In the genomic region with DNA sequence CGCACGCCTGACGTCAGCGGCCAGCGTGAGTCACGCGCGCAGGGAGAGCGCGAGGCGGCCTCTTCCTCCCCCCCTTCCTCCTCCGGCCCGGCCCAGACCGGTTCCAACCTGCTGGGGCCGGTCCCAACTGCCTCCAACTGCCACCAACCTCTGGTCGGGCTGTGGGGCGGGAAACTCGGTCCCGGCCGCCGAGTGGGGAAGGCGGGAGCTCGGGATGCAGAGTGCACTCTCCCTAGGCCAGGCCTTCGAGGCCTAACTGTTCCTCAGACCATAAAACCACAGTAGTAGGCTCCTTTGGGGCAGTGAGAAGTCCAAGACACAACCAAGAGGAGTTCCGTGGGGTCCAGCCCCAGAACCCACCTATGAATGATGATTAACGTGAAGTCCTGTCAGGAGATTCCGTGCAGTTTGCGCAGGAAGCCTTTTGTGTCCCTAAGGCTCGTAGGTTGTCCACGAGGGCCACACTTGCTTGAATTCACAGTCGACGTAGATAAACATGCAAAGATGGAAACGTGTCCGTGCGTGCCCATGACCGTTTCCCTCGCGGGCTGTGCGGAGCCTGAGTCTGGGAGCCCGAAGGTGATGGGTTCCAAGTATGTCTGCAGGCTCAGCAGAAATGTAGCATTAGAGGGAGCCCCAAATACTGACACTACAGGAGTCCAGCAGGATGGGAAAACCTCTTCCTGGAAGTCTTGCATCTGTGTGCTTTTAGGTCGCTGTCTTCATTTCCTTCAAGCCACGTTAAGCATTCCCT, we compare ENCODE assay signal across 1 cellular context.
TF ChIP-seq lines count a peak whose summit lies in the region.

No MANE protein-coding gene starts in this region.

TF ChIP-seq in K562, 482 proteins besides CTCF, POLR2A, EP300 and RAD21 (continued from another document and continues in another):
- 0 out of 2 replicates have a peak, but pooled peaks have one; percentile 66 for TF ChIP-seq RERE (CRISPR knock-in tag; IDR thresholded peaks at IDR 0.05; ENCODE audit: borderline replicate concordance)
- TF ChIP-seq ZNF23 (CRISPR knock-in tag; IDR thresholded peaks at IDR 0.05) = no peak; the same call in 1 of the 2 replicates
- TF ChIP-seq BMI1 (IDR thresholded peaks at IDR 0.05; ENCODE audit: low read length) = no peak
- TF ChIP-seq, protein P1, sequence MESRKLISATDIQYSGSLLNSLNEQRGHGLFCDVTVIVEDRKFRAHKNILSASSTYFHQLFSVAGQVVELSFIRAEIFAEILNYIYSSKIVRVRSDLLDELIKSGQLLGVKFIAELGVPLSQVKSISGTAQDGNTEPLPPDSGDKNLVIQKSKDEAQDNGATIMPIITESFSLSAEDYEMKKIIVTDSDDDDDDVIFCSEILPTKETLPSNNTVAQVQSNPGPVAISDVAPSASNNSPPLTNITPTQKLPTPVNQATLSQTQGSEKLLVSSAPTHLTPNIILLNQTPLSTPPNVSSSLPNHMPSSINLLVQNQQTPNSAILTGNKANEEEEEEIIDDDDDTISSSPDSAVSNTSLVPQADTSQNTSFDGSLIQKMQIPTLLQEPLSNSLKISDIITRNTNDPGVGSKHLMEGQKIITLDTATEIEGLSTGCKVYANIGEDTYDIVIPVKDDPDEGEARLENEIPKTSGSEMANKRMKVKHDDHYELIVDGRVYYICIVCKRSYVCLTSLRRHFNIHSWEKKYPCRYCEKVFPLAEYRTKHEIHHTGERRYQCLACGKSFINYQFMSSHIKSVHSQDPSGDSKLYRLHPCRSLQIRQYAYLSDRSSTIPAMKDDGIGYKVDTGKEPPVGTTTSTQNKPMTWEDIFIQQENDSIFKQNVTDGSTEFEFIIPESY (CRISPR knock-in tag; IDR thresholded peaks at IDR 0.05) = peak; percentile 57; the same call in 1 of the 2 replicates
- TF ChIP-seq MTA3 (IDR thresholded peaks at IDR 0.05; ENCODE audit: borderline replicate concordance) = 0 out of 2 replicates have a peak, but pooled peaks have one; percentile 82
- TF ChIP-seq FOXA1 (IDR thresholded peaks at IDR 0.05; ENCODE audit: borderline replicate concordance) = no peak
- peak; percentile 24; the same call in 1 of the 2 replicates for TF ChIP-seq DEAF1 (CRISPR knock-in tag; IDR thresholded peaks at IDR 0.05)
- TF ChIP-seq, protein P2, sequence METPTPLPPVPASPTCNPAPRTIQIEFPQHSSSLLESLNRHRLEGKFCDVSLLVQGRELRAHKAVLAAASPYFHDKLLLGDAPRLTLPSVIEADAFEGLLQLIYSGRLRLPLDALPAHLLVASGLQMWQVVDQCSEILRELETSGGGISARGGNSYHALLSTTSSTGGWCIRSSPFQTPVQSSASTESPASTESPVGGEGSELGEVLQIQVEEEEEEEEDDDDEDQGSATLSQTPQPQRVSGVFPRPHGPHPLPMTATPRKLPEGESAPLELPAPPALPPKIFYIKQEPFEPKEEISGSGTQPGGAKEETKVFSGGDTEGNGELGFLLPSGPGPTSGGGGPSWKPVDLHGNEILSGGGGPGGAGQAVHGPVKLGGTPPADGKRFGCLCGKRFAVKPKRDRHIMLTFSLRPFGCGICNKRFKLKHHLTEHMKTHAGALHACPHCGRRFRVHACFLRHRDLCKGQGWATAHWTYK (CRISPR knock-in tag; IDR thresholded peaks at IDR 0.05) = peak; percentile 93
- 0 out of 2 replicates have a peak, but pooled peaks have one; percentile 28 for TF ChIP-seq ZNF134 (CRISPR knock-in tag; conservative IDR thresholded peaks at IDR 0.05)
- peak; percentile 98 for TF ChIP-seq KAT2B (IDR thresholded peaks at IDR 0.05; ENCODE audit: low read depth, low read length)
- 0 out of 2 replicates have a peak, but pooled peaks have one; percentile 36 for TF ChIP-seq HIVEP1 (CRISPR knock-in tag; IDR thresholded peaks at IDR 0.05)
- no peak for TF ChIP-seq IRF2 (CRISPR knock-in tag; IDR thresholded peaks at IDR 0.05)
- TF ChIP-seq ZNF699 (CRISPR knock-in tag; IDR thresholded peaks at IDR 0.05; ENCODE audit: insufficient replicate concordance) = no peak
- TF ChIP-seq HMG20B (CRISPR knock-in tag; IDR thresholded peaks at IDR 0.05) = no peak
- TF ChIP-seq NKRF (IDR thresholded peaks at IDR 0.05; ENCODE audit: borderline replicate concordance) = no peak
- no peak for TF ChIP-seq ZNF146 (CRISPR knock-in tag; IDR thresholded peaks at IDR 0.05; ENCODE audit: unreplicated experiment)
- TF ChIP-seq JUNB (CRISPR knock-in tag; conservative IDR thresholded peaks at IDR 0.05) = peak; percentile 75
- TF ChIP-seq RBFOX2 (IDR thresholded peaks at IDR 0.05; ENCODE audit: low read depth, low read length) = peak; percentile 97
- TF ChIP-seq TCF7 (IDR thresholded peaks at IDR 0.05; ENCODE audit: borderline replicate concordance) = no peak
- no peak for TF ChIP-seq HNRNPUL1 (IDR thresholded peaks at IDR 0.05; ENCODE audit: low read length)
- TF ChIP-seq FOXA3 (CRISPR knock-in tag; conservative IDR thresholded peaks at IDR 0.05 in 1 of 2, IDR thresholded peaks at IDR 0.05 in 1 of 2) = 0 out of 4 replicates have a peak, but pooled peaks of 1 of the 2 experiments have one; percentile 21
- peak; percentile 100 for TF ChIP-seq LEF1 (IDR thresholded peaks at IDR 0.05)
- no peak for TF ChIP-seq ZHX1 (conservative IDR thresholded peaks at IDR 0.05; ENCODE audit: low read length)
- TF ChIP-seq ZNF408 (CRISPR knock-in tag; IDR thresholded peaks at IDR 0.05; ENCODE audit: low read depth) = no peak
- TF ChIP-seq, protein P3, sequence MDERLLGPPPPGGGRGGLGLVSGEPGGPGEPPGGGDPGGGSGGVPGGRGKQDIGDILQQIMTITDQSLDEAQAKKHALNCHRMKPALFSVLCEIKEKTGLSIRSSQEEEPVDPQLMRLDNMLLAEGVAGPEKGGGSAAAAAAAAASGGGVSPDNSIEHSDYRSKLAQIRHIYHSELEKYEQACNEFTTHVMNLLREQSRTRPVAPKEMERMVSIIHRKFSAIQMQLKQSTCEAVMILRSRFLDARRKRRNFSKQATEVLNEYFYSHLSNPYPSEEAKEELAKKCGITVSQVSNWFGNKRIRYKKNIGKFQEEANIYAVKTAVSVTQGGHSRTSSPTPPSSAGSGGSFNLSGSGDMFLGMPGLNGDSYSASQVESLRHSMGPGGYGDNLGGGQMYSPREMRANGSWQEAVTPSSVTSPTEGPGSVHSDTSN (CRISPR knock-in tag; IDR thresholded peaks at IDR 0.05; ENCODE audit: low read depth) = no peak
- TF ChIP-seq, protein P3 (tag; conservative IDR thresholded peaks at IDR 0.05; ENCODE audit: low read depth) = 0 out of 2 replicates have a peak, but pooled peaks have one; percentile 45
- TF ChIP-seq ADNP (tag; IDR thresholded peaks at IDR 0.05) = no peak
- no peak for TF ChIP-seq ZBTB8A (IDR thresholded peaks at IDR 0.05; ENCODE audit: partially characterized antibody)
- TF ChIP-seq ATF3 (IDR thresholded peaks at IDR 0.05) = peak; percentile 92
- TF ChIP-seq ATF3 (CRISPR knock-in tag; conservative IDR thresholded peaks at IDR 0.05) = peak; percentile 61; the same call in 1 of the 2 replicates
- TF ChIP-seq ARID1B (IDR thresholded peaks at IDR 0.05) = no peak; the same call in 1 of the 2 replicates
- TF ChIP-seq RBM34 (IDR thresholded peaks at IDR 0.05; ENCODE audit: borderline replicate concordance, insufficient read depth, low read length) = no peak
- TF ChIP-seq, protein P4, sequence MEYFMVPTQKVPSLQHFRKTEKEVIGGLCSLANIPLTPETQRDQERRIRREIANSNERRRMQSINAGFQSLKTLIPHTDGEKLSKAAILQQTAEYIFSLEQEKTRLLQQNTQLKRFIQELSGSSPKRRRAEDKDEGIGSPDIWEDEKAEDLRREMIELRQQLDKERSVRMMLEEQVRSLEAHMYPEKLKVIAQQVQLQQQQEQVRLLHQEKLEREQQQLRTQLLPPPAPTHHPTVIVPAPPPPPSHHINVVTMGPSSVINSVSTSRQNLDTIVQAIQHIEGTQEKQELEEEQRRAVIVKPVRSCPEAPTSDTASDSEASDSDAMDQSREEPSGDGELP (CRISPR knock-in tag; IDR thresholded peaks at IDR 0.05; ENCODE audit: borderline replicate concordance) = peak; percentile 92
- no peak for TF ChIP-seq SMARCA5 (IDR thresholded peaks at IDR 0.05)
